ENCODE assay signal across 28 cellular contexts in genomic region chrX:10949541-10949940, GRCh38.
"Had no signal": no experiment of that assay in that cellular context is flagged by ENCODE, and none has a peak within 500 bp of the region (broad histone marks: within the 10 kb centered on the region; RNA-seq: fewer than 3 reads in every experiment).

No MANE protein-coding gene starts in this region.

- H3K9me3 ChIP-seq: pancreas, prostate gland, testis had no signal

- H3K4me3 ChIP-seq: breast epithelium, pancreas, prostate gland, skin epidermis, testis had no signal

- H3K4me1 Mint-ChIP-seq: activated CD4-positive, alpha-beta T cell treated with anti-CD3 and anti-CD28 coated beads for 36 hours; immature natural killer cell; memory B cell; naive thymus-derived CD8-positive, alpha-beta T cell had no signal

- H3K4me1 ChIP-seq: breast epithelium, pancreas, prostate gland, testis had no signal

- H3K27me3 ChIP-seq: breast epithelium, testis had no signal

- H3K27ac Mint-ChIP-seq: activated CD4-positive, alpha-beta T cell treated with anti-CD3 and anti-CD28 coated beads for 36 hours; activated naive CD4-positive, alpha-beta T cell treated with anti-CD3 and anti-CD28 coated beads, Interleukin-2, amount 50 U/mL, for 72 hours; immature natural killer cell; memory B cell; naive thymus-derived CD8-positive, alpha-beta T cell had no signal

- H3K36me3 ChIP-seq: breast epithelium, pancreas, prostate gland had no signal

- H3K4me3 Mint-ChIP-seq: activated CD4-positive, alpha-beta T cell treated with anti-CD3 and anti-CD28 coated beads for 36 hours; activated T-cell treated with anti-CD3 and anti-CD28 coated beads, Interleukin-2, amount 50 U/mL, for 72 hours; immature natural killer cell; memory B cell; naive thymus-derived CD8-positive, alpha-beta T cell; neural crest cell had no signal

- DNase-seq: activated CD4-positive, alpha-beta T cell treated with anti-CD3 and anti-CD28 coated beads for 36 hours; activated CD4-positive, CD25-positive, alpha-beta regulatory T cell; activated naive CD4-positive, alpha-beta T cell; activated T-cell treated with anti-CD3 and anti-CD28 coated beads for 4 hours; activated T-cell treated with anti-CD3 and anti-CD28 coated beads, Interleukin-2, amount 50 U/mL, for 72 hours; central memory CD4-positive, alpha-beta T cell; foreskin fibroblast; head of caudate nucleus; hypothalamus; immature natural killer cell; kidney; left colon; naive thymus-derived CD8-positive, alpha-beta T cell; nucleus accumbens; pancreas; retina; stimulated activated CD4-positive, alpha-beta T cell treated with anti-CD3 and anti-CD28 coated beads, Interleukin-12 subunit alpha, Interleukin-12 subunit beta, amount 100 ng/mL, for 4 hours; stimulated activated CD4-positive, alpha-beta T cell treated with anti-CD3 and anti-CD28 coated beads, Interleukin-4, amount 100 ng/mL, for 1 hour; stimulated activated naive CD8-positive, alpha-beta T cell treated with anti-CD3 and anti-CD28 coated beads, Interleukin-15, Interleukin-2, amounts not matched to agents 100 U/mL and 50 U/mL, for 24 hours; testis; trophoblast cell had no signal

- H3K36me3 Mint-ChIP-seq: activated naive CD4-positive, alpha-beta T cell treated with anti-CD3 and anti-CD28 coated beads, Interleukin-2, amount 50 U/mL, for 72 hours; immature natural killer cell; memory B cell had no signal

- H3K27ac ChIP-seq: breast epithelium, pancreas, prostate gland, skin epidermis, testis had no signal

- H3K27me3 Mint-ChIP-seq: activated CD4-positive, alpha-beta T cell treated with anti-CD3 and anti-CD28 coated beads for 36 hours; memory B cell; naive thymus-derived CD8-positive, alpha-beta T cell had no signal

- FAIRE-seq: kidney, urothelium cell line had no signal
